In genomic region chr14:22556021-22556989, GRCh38 we compare ENCODE assay signal across 8 cellular contexts. TPM values are rescaled to one million over a fixed set of nuclear protein-coding genes. Genes with fewer than 3 reads are reported as not detected.
DNase-seq lines count a peak whose midpoint lies in the region; ATAC-seq lines count a peak whose summit lies in the region.

No MANE protein-coding gene starts in this region.

- H3K27me3 ChIP-seq in naive thymus-derived CD4-positive, alpha-beta T cell (ENCODE audit: control insufficient read depth in 2 of 2, insufficient read depth in 2 of 2, low read length in 2 of 2), result no peaks in the 10 kb centered on the region

- peak; percentile 97 for DNase-seq in Daoy (ENCODE audit: low read depth)
- peak; percentile 99 for DNase-seq in activated CD4-positive, alpha-beta T cell treated with anti-CD3 and anti-CD28 coated beads, Interleukin-2, amount 10 ng/mL, durations not matched to agents 24 days and 14 days
- DNase-seq in dermis microvascular lymphatic vessel endothelial cell (ENCODE audit: low read depth in 2 of 2), result peak; percentile 69
- peak; percentile 73 to 100 (median 99) for DNase-seq in naive thymus-derived CD4-positive, alpha-beta T cell
- DNase-seq in SHP77 treated with DMSO at 0.1 percent for 48 hours (lab: John Stamatoyannopoulos, UW), result no peak

- ATAC-seq in GM21737 (IDR thresholded peaks at IDR 0.05; ENCODE audit: unreplicated experiment), result peak; percentile 53
- ATAC-seq in naive thymus-derived CD4-positive, alpha-beta T cell, result peak; percentile 81

- POLR2A ChIA-PET in naive thymus-derived CD4-positive, alpha-beta T cell (lab: Charles Lee), result interaction anchor here (0.6 to 13.3 kb wide), 71 partner anchors 7 to 1710 kb away, joined by 3 to 709 read pairs (median 4); partner anchors contain the start of genes DAD1, MRPL52, OXA1L and PRMT5

- peak overlapping the region; percentile 65 for H3K4me3 ChIP-seq in naive thymus-derived CD4-positive, alpha-beta T cell (ENCODE audit: low read length)

- peaks cover 4% of the 10 kb centered on the region for H3K27me3 Mint-ChIP-seq in activated CD4-positive, alpha-beta T cell treated with anti-CD3 and anti-CD28 coated beads, Interleukin-2, amount 10 ng/mL, durations not matched to agents 24 days and 14 days
- peaks cover 0 to 4% (median 0%) of the 10 kb centered on the region in 5 donors for H3K27me3 Mint-ChIP-seq in naive thymus-derived CD4-positive, alpha-beta T cell
- H3K27me3 Mint-ChIP-seq in stimulated activated naive CD8-positive, alpha-beta T cell treated with anti-CD3 and anti-CD28 coated beads, Interleukin-15, Interleukin-2, amounts not matched to agents 100 ng/mL and 50 ng/mL, for 24 hours, result peaks cover 6% of the 10 kb centered on the region

- H3K9me3 Mint-ChIP-seq in activated CD4-positive, alpha-beta T cell treated with anti-CD3 and anti-CD28 coated beads, Interleukin-2, amount 10 ng/mL, durations not matched to agents 24 days and 14 days, result peaks cover 5% of the 10 kb centered on the region
- H3K9me3 Mint-ChIP-seq in naive thymus-derived CD4-positive, alpha-beta T cell, result peaks cover 0 to 11% (median 0%) of the 10 kb centered on the region in 11 donors
- H3K9me3 Mint-ChIP-seq in stimulated activated naive CD8-positive, alpha-beta T cell treated with anti-CD3 and anti-CD28 coated beads, Interleukin-15, Interleukin-2, amounts not matched to agents 100 ng/mL and 50 ng/mL, for 24 hours, result no peaks in the 10 kb centered on the region

- peak overlapping the region; percentile 90 for H3K4me3 Mint-ChIP-seq in activated CD4-positive, alpha-beta T cell treated with anti-CD3 and anti-CD28 coated beads, Interleukin-2, amount 10 ng/mL, durations not matched to agents 24 days and 14 days
- H3K4me3 Mint-ChIP-seq in naive thymus-derived CD4-positive, alpha-beta T cell, result peak overlapping the region; percentile 67 to 95 (median 88)
- H3K4me3 Mint-ChIP-seq in stimulated activated naive CD8-positive, alpha-beta T cell treated with anti-CD3 and anti-CD28 coated beads, Interleukin-15, Interleukin-2, amounts not matched to agents 100 ng/mL and 50 ng/mL, for 24 hours, result peak overlapping the region; percentile 77

- H3K9me3 ChIP-seq in KOPT-K1 (ENCODE audit: insufficient read depth, low read length, poor library complexity, severe bottlenecking), result no peaks in the 10 kb centered on the region
- H3K9me3 ChIP-seq in naive thymus-derived CD4-positive, alpha-beta T cell (ENCODE audit: control insufficient read depth in 2 of 3, low read length in 3 of 3), result no peaks in the 10 kb centered on the region

- intact Hi-C loops in activated CD4-positive, alpha-beta T cell treated with anti-CD3 and anti-CD28 coated beads, Interleukin-2, amount 10 ng/mL, durations not matched to agents 24 days and 14 days (cut with micrococcal nuclease), result loop anchor here (1.0 to 10.0 kb wide), 14 partner anchors 19 to 1292 kb away; partner anchors contain the start of genes AJUBA, DAD1 and HNRNPC
- intact Hi-C loops in naive thymus-derived CD4-positive, alpha-beta T cell (cut with micrococcal nuclease), result loop anchor here (1.0 to 10.0 kb wide), 34 partner anchors 8 to 914 kb away; partner anchors contain the start of genes DAD1 (in 1 of the 2), LRP10 (in 1 of the 2) and RBM23 (in 1 of the 2)

- CTCF ChIA-PET in naive thymus-derived CD4-positive, alpha-beta T cell (lab: Charles Lee), result interaction anchor here (0.5 to 8.6 kb wide), 50 partner anchors 10 to 846 kb away, joined by 3 to 385 read pairs (median 4); partner anchors contain the start of gene DAD1

- peaks cover 48% of the 10 kb centered on the region for H3K36me3 Mint-ChIP-seq in activated CD4-positive, alpha-beta T cell treated with anti-CD3 and anti-CD28 coated beads, Interleukin-2, amount 10 ng/mL, durations not matched to agents 24 days and 14 days (ENCODE audit: low read depth)
- H3K36me3 Mint-ChIP-seq in naive thymus-derived CD4-positive, alpha-beta T cell, result peaks cover 9 to 31% (median 15%) of the 10 kb centered on the region in 5 donors
- H3K36me3 Mint-ChIP-seq in stimulated activated naive CD8-positive, alpha-beta T cell treated with anti-CD3 and anti-CD28 coated beads, Interleukin-15, Interleukin-2, amounts not matched to agents 100 ng/mL and 50 ng/mL, for 24 hours (ENCODE audit: low read depth), result peaks cover 38% of the 10 kb centered on the region

- peak overlapping the region; percentile 98 for H3K27ac ChIP-seq in KOPT-K1 (ENCODE audit: low read depth, low read length, poor library complexity, severe bottlenecking)
- H3K27ac ChIP-seq in naive thymus-derived CD4-positive, alpha-beta T cell (ENCODE audit: low read depth, low read length), result peak overlapping the region; percentile 96

- peaks cover 89 to 92% of the 10 kb centered on the region in 2 donors for H3K4me1 ChIP-seq in naive thymus-derived CD4-positive, alpha-beta T cell (ENCODE audit: control insufficient read depth in 2 of 2, insufficient read depth in 2 of 2, low read length in 2 of 2)

- H3K4me1 Mint-ChIP-seq in activated CD4-positive, alpha-beta T cell treated with anti-CD3 and anti-CD28 coated beads, Interleukin-2, amount 10 ng/mL, durations not matched to agents 24 days and 14 days, result peaks cover 86% of the 10 kb centered on the region
- peaks cover 64 to 95% (median 92%) of the 10 kb centered on the region in 7 donors for H3K4me1 Mint-ChIP-seq in naive thymus-derived CD4-positive, alpha-beta T cell
- peaks cover 98% of the 10 kb centered on the region for H3K4me1 Mint-ChIP-seq in stimulated activated naive CD8-positive, alpha-beta T cell treated with anti-CD3 and anti-CD28 coated beads, Interleukin-15, Interleukin-2, amounts not matched to agents 100 ng/mL and 50 ng/mL, for 24 hours (ENCODE audit: low read depth)

- peak overlapping the region; percentile 97 for H3K27ac Mint-ChIP-seq in activated CD4-positive, alpha-beta T cell treated with anti-CD3 and anti-CD28 coated beads, Interleukin-2, amount 10 ng/mL, durations not matched to agents 24 days and 14 days
- H3K27ac Mint-ChIP-seq in naive thymus-derived CD4-positive, alpha-beta T cell, result peak overlapping the region; percentile 94 to 99 (median 99)
- H3K27ac Mint-ChIP-seq in stimulated activated naive CD8-positive, alpha-beta T cell treated with anti-CD3 and anti-CD28 coated beads, Interleukin-15, Interleukin-2, amounts not matched to agents 100 ng/mL and 50 ng/mL, for 24 hours, result peak overlapping the region; percentile 97

- no peaks in the 10 kb centered on the region for H3K36me3 ChIP-seq in KOPT-K1 (ENCODE audit: insufficient read depth, low read length)
- peaks cover 12 to 17% (median 12%) of the 10 kb centered on the region in 3 experiments for H3K36me3 ChIP-seq in naive thymus-derived CD4-positive, alpha-beta T cell (ENCODE audit: control insufficient read depth in 2 of 3, insufficient read depth in 3 of 3, low read length in 3 of 3)

RNA-seq across cellular contexts. Expression of gene DAD1, which starts 32.7 kb away (rescaled TPM):
- total RNA-seq in Daoy (2014; rRNA removed; shearing (Covaris generic)), result 353 and 470 TPM in 2 replicates
- 255 and 266 TPM in 2 replicates for total RNA-seq in activated CD4-positive, alpha-beta T cell treated with anti-CD3 and anti-CD28 coated beads, Interleukin-2, amount 10 ng/mL, durations not matched to agents 24 days and 14 days
- total RNA-seq in dermis microvascular lymphatic vessel endothelial cell, result 301 and 362 TPM in 2 replicates
- total RNA-seq in naive thymus-derived CD4-positive, alpha-beta T cell, result 100 to 1,000 TPM in 3 of 5 experiments, 10 to 100 TPM in 2; 68.8 to 157 (median 117) TPM
- polyA plus RNA-seq in naive thymus-derived CD4-positive, alpha-beta T cell, result 100 to 1,000 TPM; 766 to 777 TPM

RNA-seq across cellular contexts. Expression of gene ABHD4, which starts 41.8 kb away (rescaled TPM):
- total RNA-seq in Daoy (2014; rRNA removed; shearing (Covaris generic)), result 11.7 and 12.8 TPM in 2 replicates
- total RNA-seq in activated CD4-positive, alpha-beta T cell treated with anti-CD3 and anti-CD28 coated beads, Interleukin-2, amount 10 ng/mL, durations not matched to agents 24 days and 14 days, result 9.7 and 10.3 TPM in 2 replicates
- 5.4 and 9.6 TPM in 2 replicates for total RNA-seq in dermis microvascular lymphatic vessel endothelial cell
- 10 to 100 TPM; 10.5 to 16.3 (median 14.7) TPM for total RNA-seq in naive thymus-derived CD4-positive, alpha-beta T cell
- polyA plus RNA-seq in naive thymus-derived CD4-positive, alpha-beta T cell, result 10 to 100 TPM in 1 of 2 donors, 1 to 10 TPM in 1; 6.7 to 10.1 TPM
